Comparison of ENCODE assay signal across 1 cellular context in genomic region chr12:70247653-70248199, GRCh38.
TF ChIP-seq lines count a peak whose summit lies in the region.

No MANE protein-coding gene starts in this region.

TF ChIP-seq in HEK293, 187 proteins besides CTCF, POLR2A, EP300 and RAD21 (continued from another document):
- no peak for TF ChIP-seq PRDM2 (tag by site-specific recombination; IDR thresholded peaks at IDR 0.05; ENCODE audit: borderline replicate concordance)
- TF ChIP-seq ZNF274 (IDR thresholded peaks at IDR 0.05; ENCODE audit: low read length), result no peak
- TF ChIP-seq ZNF274 (tag by site-specific recombination; IDR thresholded peaks at IDR 0.05; ENCODE audit: borderline replicate concordance), result no peak
